ENCODE assay signal across 13 cellular contexts in genomic region chr7:94300176-94300835, GRCh38.
A peak's percentile ranks its signal among the peaks of the same experiment; 100 is the strongest.
DNase-seq lines count a peak whose midpoint lies in the region; ATAC-seq and TF ChIP-seq lines count a peak whose summit lies in the region.
"Had no signal": no experiment of that assay in that cellular context is flagged by ENCODE, and none has a peak within 500 bp of the region (broad histone marks: within the 10 kb centered on the region; RNA-seq: fewer than 3 reads in every experiment).

No MANE protein-coding gene starts in this region.

- H3K9me3 ChIP-seq in PC-9 (ENCODE audit: insufficient read depth, low read depth) (peaks cover 9% of the 10 kb centered on the region; the same call in 1 of the 2 replicates), esophagus muscularis mucosa (no peaks in the 10 kb centered on the region), sigmoid colon (no peaks in the 10 kb centered on the region)
- H3K9me3 ChIP-seq: right lobe of liver had no signal

- H4K20me1 ChIP-seq in PC-9 (ENCODE audit: insufficient read depth) = no peaks in the 10 kb centered on the region

- H3K79me2 ChIP-seq in PC-9 (ENCODE audit: low read depth) = no peaks in the 10 kb centered on the region

- DNase-seq in EH (ENCODE audit: low read depth) (peak; percentile 26), PC-9 (no peak), esophagus muscularis mucosa (ENCODE audit: extremely low spot score) (no peak), sigmoid colon (no peak), AG08396 (ENCODE audit: low spot score) (no peak)
- no peak for DNase-seq in activated CD8-positive, alpha-beta memory T cell treated with anti-CD3 and anti-CD28 coated beads, Interleukin-2, amount 10 ng/mL, durations not matched to agents 7 days and 5 days
- DNase-seq: activated CD4-positive, alpha-beta memory T cell treated with anti-CD3 and anti-CD28 coated beads, Interleukin-2, amount 10 ng/mL, durations not matched to agents 7 days and 5 days; activated naive CD4-positive, alpha-beta T cell treated with anti-CD3 and anti-CD28 coated beads, Interleukin-2, amount 10 ng/mL, durations not matched to agents 7 days and 5 days; T-helper 9 cell had no signal

- CTCF ChIA-PET in PC-9 (lab: Charles Lee) = interaction anchor here (0.6 to 1.6 kb wide), 4 partner anchors 28 to 1390 kb away, joined by 3 to 4 read pairs (median 3); no protein-coding TSS in a partner anchor
- CTCF ChIA-PET in activated CD8-positive, alpha-beta memory T cell treated with anti-CD3 and anti-CD28 coated beads, Interleukin-2, amount 10 ng/mL, durations not matched to agents 7 days and 5 days (lab: Charles Lee) = interaction anchor here (1.3 kb wide), 1 partner anchor 95 kb away, joined by 3 read pairs; the partner anchor contains the start of gene COL1A2

- ATAC-seq in activated CD8-positive, alpha-beta memory T cell treated with anti-CD3 and anti-CD28 coated beads, Interleukin-2, amount 10 ng/mL, durations not matched to agents 7 days and 5 days = no peak
- no peak for ATAC-seq in GM19397 (IDR thresholded peaks at IDR 0.05; ENCODE audit: unreplicated experiment)
- no peak for ATAC-seq in GM18907 (IDR thresholded peaks at IDR 0.05; ENCODE audit: unreplicated experiment)

- no peaks in the 10 kb centered on the region for H3K27me3 ChIP-seq in PC-9 (ENCODE audit: insufficient read depth, low read depth)
- no peaks in the 10 kb centered on the region for H3K27me3 ChIP-seq in esophagus muscularis mucosa
- no peaks in the 10 kb centered on the region for H3K27me3 ChIP-seq in sigmoid colon
- H3K27me3 ChIP-seq: right lobe of liver had no signal

- H3K4me1 ChIP-seq in PC-9 (replicated peaks; ENCODE audit: insufficient read depth) (peaks cover 24% of the 10 kb centered on the region), esophagus muscularis mucosa (peaks cover 32 to 90% (median 87%) of the 10 kb centered on the region in 4 donors), sigmoid colon (peaks cover 0 to 87% (median 67%) of the 10 kb centered on the region in 4 donors)
- H3K4me1 ChIP-seq: right lobe of liver had no signal

- TF ChIP-seq POLR2A in esophagus muscularis mucosa (IDR thresholded peaks at IDR 0.05; ENCODE audit: low read depth) (no peak), sigmoid colon (IDR thresholded peaks at IDR 0.05) (no peak)

- H2AFZ ChIP-seq in PC-9 = no peak overlapping the region

- POLR2A ChIA-PET in PC-9 (lab: Charles Lee; ENCODE audit: unreplicated experiment) = interaction anchor here (0.5 to 0.7 kb wide), 3 partner anchors 124 to 1068 kb away, joined by 4 to 6 read pairs (median 4); no protein-coding TSS in a partner anchor

- no peaks in the 10 kb centered on the region for H3K27me3 Mint-ChIP-seq in activated CD8-positive, alpha-beta memory T cell treated with anti-CD3 and anti-CD28 coated beads, Interleukin-2, amount 10 ng/mL, durations not matched to agents 7 days and 5 days
- H3K27me3 Mint-ChIP-seq: activated CD4-positive, alpha-beta memory T cell treated with anti-CD3 and anti-CD28 coated beads, Interleukin-2, amount 10 ng/mL, durations not matched to agents 7 days and 5 days; activated naive CD4-positive, alpha-beta T cell treated with anti-CD3 and anti-CD28 coated beads, Interleukin-2, amount 10 ng/mL, durations not matched to agents 7 days and 5 days had no signal

- BruUV-seq in PC-9 (replicated peaks; lab: Mats Ljungman, UMichigan) = no TSS peak

- no peak for TF ChIP-seq EP300 in esophagus muscularis mucosa (IDR thresholded peaks at IDR 0.05)
- no peak for TF ChIP-seq EP300 in sigmoid colon (IDR thresholded peaks at IDR 0.05)

- H3K4me1 Mint-ChIP-seq in activated CD8-positive, alpha-beta memory T cell treated with anti-CD3 and anti-CD28 coated beads, Interleukin-2, amount 10 ng/mL, durations not matched to agents 7 days and 5 days = no peaks in the 10 kb centered on the region
- H3K4me1 Mint-ChIP-seq: activated CD4-positive, alpha-beta memory T cell treated with anti-CD3 and anti-CD28 coated beads, Interleukin-2, amount 10 ng/mL, durations not matched to agents 7 days and 5 days; activated naive CD4-positive, alpha-beta T cell treated with anti-CD3 and anti-CD28 coated beads, Interleukin-2, amount 10 ng/mL, durations not matched to agents 7 days and 5 days had no signal

- no peaks in the 10 kb centered on the region for H3K9me3 Mint-ChIP-seq in activated CD8-positive, alpha-beta memory T cell treated with anti-CD3 and anti-CD28 coated beads, Interleukin-2, amount 10 ng/mL, durations not matched to agents 7 days and 5 days (ENCODE audit: low read depth)
- H3K9me3 Mint-ChIP-seq: activated CD4-positive, alpha-beta memory T cell treated with anti-CD3 and anti-CD28 coated beads, Interleukin-2, amount 10 ng/mL, durations not matched to agents 7 days and 5 days had no signal

- H3K9me2 ChIP-seq in PC-9 (ENCODE audit: insufficient read depth) = no peaks in the 10 kb centered on the region

- H3K4me3 ChIP-seq in PC-9 (no peak overlapping the region), esophagus muscularis mucosa (no peak overlapping the region), sigmoid colon (no peak overlapping the region)
- H3K4me3 ChIP-seq: right lobe of liver had no signal

- H3K36me3 ChIP-seq in PC-9 (ENCODE audit: low read depth) (no peaks in the 10 kb centered on the region), esophagus muscularis mucosa (no peaks in the 10 kb centered on the region), sigmoid colon (no peaks in the 10 kb centered on the region)
- H3K36me3 ChIP-seq: right lobe of liver had no signal

- peaks cover 6% of the 10 kb centered on the region; the same call in 1 of the 2 replicates for H3F3A ChIP-seq in PC-9 (ENCODE audit: insufficient read depth, low read depth)

- no peaks in the 10 kb centered on the region for H3K36me3 Mint-ChIP-seq in activated CD8-positive, alpha-beta memory T cell treated with anti-CD3 and anti-CD28 coated beads, Interleukin-2, amount 10 ng/mL, durations not matched to agents 7 days and 5 days
- H3K36me3 Mint-ChIP-seq: activated naive CD4-positive, alpha-beta T cell treated with anti-CD3 and anti-CD28 coated beads, Interleukin-2, amount 10 ng/mL, durations not matched to agents 7 days and 5 days had no signal

- H3K4me3 Mint-ChIP-seq in activated CD8-positive, alpha-beta memory T cell treated with anti-CD3 and anti-CD28 coated beads, Interleukin-2, amount 10 ng/mL, durations not matched to agents 7 days and 5 days = no peak overlapping the region
- H3K4me3 Mint-ChIP-seq: activated CD4-positive, alpha-beta memory T cell treated with anti-CD3 and anti-CD28 coated beads, Interleukin-2, amount 10 ng/mL, durations not matched to agents 7 days and 5 days; activated naive CD4-positive, alpha-beta T cell treated with anti-CD3 and anti-CD28 coated beads, Interleukin-2, amount 10 ng/mL, durations not matched to agents 7 days and 5 days had no signal

- no peak overlapping the region for H3K27ac Mint-ChIP-seq in activated CD8-positive, alpha-beta memory T cell treated with anti-CD3 and anti-CD28 coated beads, Interleukin-2, amount 10 ng/mL, durations not matched to agents 7 days and 5 days
- H3K27ac Mint-ChIP-seq: activated CD4-positive, alpha-beta memory T cell treated with anti-CD3 and anti-CD28 coated beads, Interleukin-2, amount 10 ng/mL, durations not matched to agents 7 days and 5 days; activated naive CD4-positive, alpha-beta T cell treated with anti-CD3 and anti-CD28 coated beads, Interleukin-2, amount 10 ng/mL, durations not matched to agents 7 days and 5 days had no signal

- no peak for TF ChIP-seq CTCF in PC-9 (conservative IDR thresholded peaks at IDR 0.05)
- TF ChIP-seq CTCF in esophagus muscularis mucosa (IDR thresholded peaks at IDR 0.05) = no peak
- no peak for TF ChIP-seq CTCF in sigmoid colon (IDR thresholded peaks at IDR 0.05)

- intact Hi-C loops in PC-9 (cut with micrococcal nuclease; ENCODE audit: unreplicated experiment) = loop anchor here (5.0 kb wide), 1 partner anchor 282 kb away; no protein-coding TSS in a partner anchor
- intact Hi-C loops in esophagus muscularis mucosa (cut with DNase I) = no loop called here
- intact Hi-C loops in sigmoid colon (cut with DNase I) = loop anchor here (5.0 kb wide), 1 partner anchor 52 kb away; no protein-coding TSS in a partner anchor

- H3K4me2 ChIP-seq in PC-9 = peak overlapping the region; percentile 60

- peak overlapping the region; percentile 86 for H3K27ac ChIP-seq in PC-9
- peak overlapping the region; percentile 84 to 90 (median 86) for H3K27ac ChIP-seq in esophagus muscularis mucosa (replicated peaks in 1 of 4)
- peak overlapping the region; percentile 78 to 93 (median 88) for H3K27ac ChIP-seq in sigmoid colon
- H3K27ac ChIP-seq: C4-2B, right lobe of liver had no signal

- 81% methylated on average over 6 of the region's 8 CpGs for WGBS in esophagus muscularis mucosa
- 58 to 81% methylated on average over 8 of the region's 8 CpGs for WGBS in sigmoid colon, 2 donors
